In the genomic region with DNA sequence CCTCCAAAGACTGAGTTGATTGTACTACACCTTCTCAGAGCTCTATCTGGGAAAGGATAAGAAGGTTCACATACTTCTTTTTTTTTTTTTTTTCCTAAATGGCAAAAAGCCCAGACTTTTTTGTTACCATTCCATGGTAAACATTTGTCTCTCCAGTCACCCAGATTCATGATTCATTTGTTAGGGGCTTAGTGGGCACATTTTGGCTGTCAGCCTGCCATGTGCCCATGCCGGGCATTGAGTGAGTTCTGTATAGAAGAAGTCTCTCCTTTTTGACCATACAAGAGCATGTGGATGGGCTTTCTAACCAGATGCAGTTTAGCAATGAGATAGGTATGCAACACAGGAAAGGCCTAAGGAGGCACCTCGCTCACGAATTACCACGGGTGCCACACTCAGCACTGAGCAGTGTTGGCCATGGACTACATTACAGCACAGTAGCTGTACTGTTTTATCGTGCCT, we compare ENCODE assay signal across 1 cellular context.
TF ChIP-seq lines count a peak whose summit lies in the region.

No MANE protein-coding gene starts in this region.

TF ChIP-seq in HepG2, 621 proteins besides CTCF, POLR2A, EP300 and RAD21:
- TF ChIP-seq, protein P1, sequence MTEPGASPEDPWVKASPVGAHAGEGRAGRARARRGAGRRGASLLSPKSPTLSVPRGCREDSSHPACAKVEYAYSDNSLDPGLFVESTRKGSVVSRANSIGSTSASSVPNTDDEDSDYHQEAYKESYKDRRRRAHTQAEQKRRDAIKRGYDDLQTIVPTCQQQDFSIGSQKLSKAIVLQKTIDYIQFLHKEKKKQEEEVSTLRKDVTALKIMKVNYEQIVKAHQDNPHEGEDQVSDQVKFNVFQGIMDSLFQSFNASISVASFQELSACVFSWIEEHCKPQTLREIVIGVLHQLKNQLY (CRISPR knock-in tag; IDR thresholded peaks at IDR 0.05), result no peak
- TF ChIP-seq SAFB2 (CRISPR knock-in tag; IDR thresholded peaks at IDR 0.05; ENCODE audit: borderline replicate concordance, low read depth) (no peak), HDAC2 (CRISPR knock-in tag; IDR thresholded peaks at IDR 0.05) (no peak), KLF15 (CRISPR knock-in tag; IDR thresholded peaks at IDR 0.05; ENCODE audit: borderline replicate concordance) (no peak), RARG (CRISPR knock-in tag; IDR thresholded peaks at IDR 0.05; ENCODE audit: low read depth) (no peak), FOXK2 (IDR thresholded peaks at IDR 0.05) (no peak), ZMYM4 (CRISPR knock-in tag; IDR thresholded peaks at IDR 0.05) (no peak), ZNF326 (CRISPR knock-in tag; IDR thresholded peaks at IDR 0.05; ENCODE audit: borderline replicate concordance) (no peak), ZNF747 (CRISPR knock-in tag; IDR thresholded peaks at IDR 0.05; ENCODE audit: borderline replicate concordance) (no peak)
